11 cellular contexts compared by ENCODE assay signal in genomic region chr5:139653616-139654015, GRCh38. TPM values are rescaled to one million over a fixed set of nuclear protein-coding genes. Genes with fewer than 3 reads are reported as not detected.
DNase-seq lines count a peak whose midpoint lies in the region; ATAC-seq and TF ChIP-seq lines count a peak whose summit lies in the region.
"Had no signal": no experiment of that assay in that cellular context is flagged by ENCODE, and none has a peak within 500 bp of the region (broad histone marks: within the 10 kb centered on the region; RNA-seq: fewer than 3 reads in every experiment).

No MANE protein-coding gene starts in this region.

- 43 to 59% (median 49%) methylated on average over 4 to 5 of the region's 5 CpGs for WGBS in heart left ventricle, 4 donors
- 53 to 68% methylated on average over 5 of the region's 5 CpGs for WGBS in sigmoid colon, 2 donors

- DNase-seq in DND-41 (peak; percentile 35), RWPE1 (ENCODE audit: low spot score) (no peak), heart left ventricle (peak in 2 of 5 donors; percentile 36 to 42), sigmoid colon (no peak), NCI-H1105 treated with DMSO at 0.1 percent for 48 hours (lab: John Stamatoyannopoulos, UW) (no peak), NCI-H446 (lab: John Stamatoyannopoulos, UW) (no peak), AG08396 (ENCODE audit: low spot score) (no peak)
- no peak for DNase-seq in activated CD4-positive, alpha-beta T cell treated with anti-CD3 and anti-CD28 coated beads, Interleukin-2, amount 50 U/mL, for 4 hours
- DNase-seq: activated CD8-positive, alpha-beta memory T cell treated with anti-CD3 and anti-CD28 coated beads for 24 hours; DMS53; stimulated activated CD8-positive, alpha-beta memory T cell treated with anti-CD3 and anti-CD28 coated beads, Interleukin-4, amount 100 ng/mL, for 48 hours had no signal

- H2AFZ ChIP-seq in DND-41 (ENCODE audit: low read depth, low read length): no peak overlapping the region

- TF ChIP-seq CTCF in DND-41 (IDR thresholded peaks at IDR 0.05; ENCODE audit: borderline replicate concordance, extremely low read depth, low read length, poor library complexity, severe bottlenecking) (no peak), RWPE1 (conservative IDR thresholded peaks at IDR 0.05; ENCODE audit: low read depth) (no peak), heart left ventricle (IDR thresholded peaks at IDR 0.05) (no peak), sigmoid colon (IDR thresholded peaks at IDR 0.05) (no peak)

- H3K9me3 ChIP-seq in DND-41 (ENCODE audit: insufficient read depth, low read length, severe bottlenecking) (no peaks in the 10 kb centered on the region), heart left ventricle (no peaks in the 10 kb centered on the region), sigmoid colon (no peaks in the 10 kb centered on the region)

- H4K20me1 ChIP-seq in DND-41 (ENCODE audit: insufficient read depth, low read length): peaks cover 73% of the 10 kb centered on the region

- TF ChIP-seq POLR2A in heart left ventricle (IDR thresholded peaks at IDR 0.05): no peak
- TF ChIP-seq POLR2A in sigmoid colon (IDR thresholded peaks at IDR 0.05): no peak

- peaks cover 96% of the 10 kb centered on the region for H3K79me2 ChIP-seq in DND-41 (ENCODE audit: insufficient read depth, low read length)

- H3K36me3 ChIP-seq in DND-41 (ENCODE audit: insufficient read depth, low read length) (no peaks in the 10 kb centered on the region), heart left ventricle (no peaks in the 10 kb centered on the region), sigmoid colon (no peaks in the 10 kb centered on the region)

- ATAC-seq in DND-41 (ENCODE audit: insufficient read depth, low read depth): no peak
- ATAC-seq in heart left ventricle: no peak

- H3K27ac ChIP-seq in DND-41 (ENCODE audit: low read length): peak overlapping the region; percentile 48; the same call in 1 of the 2 replicates
- H3K27ac ChIP-seq in RWPE1: 0 out of 2 replicates have a peak overlapping the region, but pooled peaks have one; percentile 2
- peak overlapping the region; percentile 37 to 98 (median 92) for H3K27ac ChIP-seq in heart left ventricle
- peak overlapping the region; percentile 92 to 95 (median 94) for H3K27ac ChIP-seq in sigmoid colon

- intact Hi-C loops in heart left ventricle (cut with DNase I): loop anchor here in 3 of 10 donors (5.0 kb wide), 1 partner anchor 34 kb away; no protein-coding TSS in a partner anchor
- intact Hi-C loops in sigmoid colon (cut with DNase I): no loop called here

- H3K27me3 ChIP-seq in DND-41 (ENCODE audit: insufficient read depth, low read length, poor library complexity) (peaks cover 24% of the 10 kb centered on the region), heart left ventricle (peaks cover 0 to 6% (median 0%) of the 10 kb centered on the region in 9 donors), sigmoid colon (peaks cover 0 to 20% (median 0%) of the 10 kb centered on the region in 3 donors)

- H3K4me2 ChIP-seq in DND-41 (ENCODE audit: insufficient read depth, low read length): 0 out of 2 replicates have a peak overlapping the region, but pooled peaks have one; percentile 78

- H3K4me3 ChIP-seq in DND-41 (ENCODE audit: low read depth in 1 of 2, low read length in 2 of 2) (no peak overlapping the region), heart left ventricle (no peak overlapping the region), sigmoid colon (no peak overlapping the region)

- no peak for TF ChIP-seq EP300 in sigmoid colon (IDR thresholded peaks at IDR 0.05)

- CTCF ChIA-PET in RWPE1 (lab: Yijun Ruan, JAX): interaction anchor here (0.7 to 1.9 kb wide), 2 partner anchors 34 to 112 kb away, joined by 3 to 9 read pairs; no protein-coding TSS in a partner anchor

- POLR2A ChIA-PET in RWPE1 (lab: Yijun Ruan, JAX; ENCODE audit: low non-redundant PET): no interaction called here

- H3K4me1 ChIP-seq in DND-41 (ENCODE audit: insufficient read depth, low read length) (peaks cover 74% of the 10 kb centered on the region), heart left ventricle (peaks cover 32 to 96% (median 82%) of the 10 kb centered on the region in 12 donors), sigmoid colon (peaks cover 0 to 99% (median 95%) of the 10 kb centered on the region in 4 donors)

- no peak overlapping the region for H3K9ac ChIP-seq in DND-41 (ENCODE audit: low read depth, low read length)

RNA-seq across cellular contexts. Expression of gene CXXC5, which starts 5.5 kb away (rescaled TPM):
- total RNA-seq in heart left ventricle (10 to 100 TPM; 29.8 to 74.6 (median 36.3) TPM), sigmoid colon (10 to 100 TPM; 16.7 to 25.3 (median 18.5) TPM)
- polyA plus RNA-seq in heart left ventricle (10 to 100 TPM; 32.8 to 44.5 TPM), sigmoid colon (10 to 100 TPM; 15.7 to 30.0 (median 28.1) TPM)

Comparison
In these comparisons a context has a peak if more than half of its experiments do, and no peak if none do; other contexts are left out.
1. H3K27ac ChIP-seq: peak in every context shown above with its lines; median percentile 94 in sigmoid colon; 92 in heart left ventricle; 48 in DND-41; 2 in RWPE1.